In the genomic region with DNA sequence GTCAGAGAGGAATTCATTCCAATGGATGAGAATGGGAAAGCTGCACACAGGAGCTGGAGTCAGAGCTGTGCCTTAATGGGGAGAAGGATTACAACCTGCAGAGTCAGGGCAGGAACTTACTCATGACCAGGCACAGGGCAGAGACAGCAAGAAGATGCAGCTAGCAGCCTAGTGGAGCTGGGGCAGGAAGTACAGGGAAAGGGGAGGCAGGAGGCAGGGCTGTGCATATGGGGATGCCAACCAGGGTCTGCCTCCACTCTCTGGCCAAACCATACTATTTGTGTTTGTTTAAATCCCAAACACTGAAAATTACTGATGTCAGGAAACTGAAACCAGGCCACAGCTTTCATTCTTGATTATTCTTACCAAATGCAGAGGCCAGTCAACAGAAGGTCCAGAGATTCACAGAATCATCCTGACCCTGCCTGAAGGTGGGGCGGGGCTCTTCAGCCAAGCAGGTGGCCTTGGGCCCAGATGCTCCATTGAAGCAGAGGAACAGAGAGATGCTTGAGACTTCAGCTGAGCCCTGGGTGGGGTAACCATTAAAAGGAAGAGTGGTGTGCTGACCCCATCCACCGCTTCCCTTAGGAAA, we compare ENCODE assay signal across 12 cellular contexts.
"Had no signal": no experiment of that assay in that cellular context is flagged by ENCODE, and none has a peak within 500 bp of the region (broad histone marks: within the 10 kb centered on the region; RNA-seq: fewer than 3 reads in every experiment).

No MANE protein-coding gene starts in this region.

- DNase-seq: activated CD4-positive, alpha-beta memory T cell treated with anti-CD3 and anti-CD28 coated beads, Interleukin-2, amount 10 ng/mL, durations not matched to agents 7 days and 5 days; activated CD4-positive, alpha-beta T cell treated with anti-CD3 and anti-CD28 coated beads for 1 hour; activated effector memory CD4-positive, alpha-beta T cell treated with Interleukin-2 at 50 U/mL for 16 hours; activated naive CD4-positive, alpha-beta T cell treated with anti-CD3 and anti-CD28 coated beads, Interleukin-2, amount 50 U/mL, for 16 hours; activated T-cell treated with anti-CD3 and anti-CD28 coated beads, Interleukin-2, amount 50 U/mL, for 4 hours; erythroblast; naive thymus-derived CD4-positive, alpha-beta T cell; pancreas; stimulated activated CD4-positive, alpha-beta T cell treated with anti-CD3 and anti-CD28 coated beads, Interleukin-12 subunit alpha, Interleukin-12 subunit beta, amount 100 ng/mL, for 4 hours; stimulated activated CD4-positive, alpha-beta T cell treated with anti-CD3 and anti-CD28 coated beads, Interleukin-2, amount 100 ng/mL, for 24 hours; T-helper 1 cell had no signal

- H3K36me3 ChIP-seq: pancreas had no signal

- H3K27ac ChIP-seq: pancreas, VCaP had no signal

- FAIRE-seq: pancreas had no signal

- H3K4me3 ChIP-seq: pancreas had no signal

- ATAC-seq: activated T-cell treated with anti-CD3 and anti-CD28 coated beads, Interleukin-2, amount 50 U/mL, for 4 hours; naive thymus-derived CD4-positive, alpha-beta T cell; pancreas had no signal

- H3K27me3 ChIP-seq: pancreas had no signal

- H3K4me1 ChIP-seq: pancreas had no signal

- H3K9me3 ChIP-seq: pancreas had no signal
